ENCODE assay signal across 20 cellular contexts in genomic region chr12:120140603-120141002, GRCh38. TPM values are rescaled to one million over a fixed set of nuclear protein-coding genes. Genes with fewer than 3 reads are reported as not detected.
DNase-seq lines count a peak whose midpoint lies in the region; ATAC-seq and TF ChIP-seq lines count a peak whose summit lies in the region.
"Had no signal": no experiment of that assay in that cellular context is flagged by ENCODE, and none has a peak within 500 bp of the region (broad histone marks: within the 10 kb centered on the region; RNA-seq: fewer than 3 reads in every experiment).

No MANE protein-coding gene starts in this region.

- no peak for ATAC-seq in activated naive CD8-positive, alpha-beta T cell treated with anti-CD3 and anti-CD28 coated beads, Interleukin-2, amount 50 U/mL, for 24 hours
- ATAC-seq in naive B cell (ENCODE audit: low read depth in 2 of 2) = no peak
- no peak for ATAC-seq in stimulated activated naive B cell treated with anti-CD40 and anti-IgM and Interleukin-4, amounts not matched to agents 10 μg/mL and 1 μg/mL and 100 μg/mL, for 72 hours (replicated peaks)
- ATAC-seq in stimulated activated memory B cell treated with anti-CD40 and anti-IgM and Interleukin-4, amounts not matched to agents 10 μg/mL and 1 μg/mL and 100 μg/mL, for 72 hours = no peak

- no peak for TF ChIP-seq CTCF in GM20000 (IDR thresholded peaks at IDR 0.05; ENCODE audit: extremely low read depth, missing control alignments)

- H3K27me3 Mint-ChIP-seq in activated naive CD8-positive, alpha-beta T cell = no peaks in the 10 kb centered on the region
- no peaks in the 10 kb centered on the region for H3K27me3 Mint-ChIP-seq in activated naive CD8-positive, alpha-beta T cell treated with anti-CD3 and anti-CD28 coated beads for 36 hours
- H3K27me3 Mint-ChIP-seq in activated naive CD8-positive, alpha-beta T cell treated with anti-CD3 and anti-CD28 coated beads, Interleukin-2, amount 50 U/mL, for 24 hours = no peaks in the 10 kb centered on the region
- H3K27me3 Mint-ChIP-seq in naive B cell = no peaks in the 10 kb centered on the region
- H3K27me3 Mint-ChIP-seq in stimulated activated naive B cell treated with anti-CD40 and anti-IgM and Interleukin-4, amounts not matched to agents 10 μg/mL and 1 μg/mL and 100 μg/mL, for 72 hours = no peaks in the 10 kb centered on the region
- no peaks in the 10 kb centered on the region for H3K27me3 Mint-ChIP-seq in stimulated activated memory B cell treated with anti-CD40 and anti-IgM and Interleukin-4, amounts not matched to agents 10 μg/mL and 1 μg/mL and 100 μg/mL, for 72 hours
- H3K27me3 Mint-ChIP-seq: CD8-positive, alpha-beta memory T cell had no signal

- H3K4me3 Mint-ChIP-seq in activated naive CD8-positive, alpha-beta T cell = no peak overlapping the region
- no peak overlapping the region for H3K4me3 Mint-ChIP-seq in activated naive CD8-positive, alpha-beta T cell treated with anti-CD3 and anti-CD28 coated beads for 36 hours
- H3K4me3 Mint-ChIP-seq in activated naive CD8-positive, alpha-beta T cell treated with anti-CD3 and anti-CD28 coated beads, Interleukin-2, amount 50 U/mL, for 24 hours = no peak overlapping the region
- no peak overlapping the region for H3K4me3 Mint-ChIP-seq in naive B cell
- H3K4me3 Mint-ChIP-seq in stimulated activated naive B cell treated with anti-CD40 and anti-IgM and Interleukin-4, amounts not matched to agents 10 μg/mL and 1 μg/mL and 100 μg/mL, for 72 hours = no peak overlapping the region
- H3K4me3 Mint-ChIP-seq in stimulated activated memory B cell treated with anti-CD40 and anti-IgM and Interleukin-4, amounts not matched to agents 10 μg/mL and 1 μg/mL and 100 μg/mL, for 72 hours = no peak overlapping the region
- H3K4me3 Mint-ChIP-seq: CD8-positive, alpha-beta memory T cell had no signal

- H3K9me3 Mint-ChIP-seq in activated naive CD8-positive, alpha-beta T cell (ENCODE audit: low read depth) = no peaks in the 10 kb centered on the region
- H3K9me3 Mint-ChIP-seq in activated naive CD8-positive, alpha-beta T cell treated with anti-CD3 and anti-CD28 coated beads for 36 hours = no peaks in the 10 kb centered on the region
- H3K9me3 Mint-ChIP-seq in activated naive CD8-positive, alpha-beta T cell treated with anti-CD3 and anti-CD28 coated beads, Interleukin-2, amount 50 U/mL, for 24 hours = no peaks in the 10 kb centered on the region
- H3K9me3 Mint-ChIP-seq in naive B cell = no peaks in the 10 kb centered on the region
- H3K9me3 Mint-ChIP-seq in stimulated activated naive B cell treated with anti-CD40 and anti-IgM and Interleukin-4, amounts not matched to agents 10 μg/mL and 1 μg/mL and 100 μg/mL, for 72 hours = no peaks in the 10 kb centered on the region
- no peaks in the 10 kb centered on the region for H3K9me3 Mint-ChIP-seq in stimulated activated memory B cell treated with anti-CD40 and anti-IgM and Interleukin-4, amounts not matched to agents 10 μg/mL and 1 μg/mL and 100 μg/mL, for 72 hours
- H3K9me3 Mint-ChIP-seq: CD8-positive, alpha-beta memory T cell had no signal

- peaks cover 4% of the 10 kb centered on the region for H3K36me3 Mint-ChIP-seq in activated naive CD8-positive, alpha-beta T cell
- peaks cover 37% of the 10 kb centered on the region for H3K36me3 Mint-ChIP-seq in activated naive CD8-positive, alpha-beta T cell treated with anti-CD3 and anti-CD28 coated beads for 36 hours
- H3K36me3 Mint-ChIP-seq in activated naive CD8-positive, alpha-beta T cell treated with anti-CD3 and anti-CD28 coated beads, Interleukin-2, amount 50 U/mL, for 24 hours (ENCODE audit: low read depth) = peaks cover 53% of the 10 kb centered on the region
- H3K36me3 Mint-ChIP-seq in naive B cell = peaks cover 19 to 31% of the 10 kb centered on the region in 2 donors
- H3K36me3 Mint-ChIP-seq in stimulated activated naive B cell treated with anti-CD40 and anti-IgM and Interleukin-4, amounts not matched to agents 10 μg/mL and 1 μg/mL and 100 μg/mL, for 72 hours = peaks cover 43 to 74% of the 10 kb centered on the region in 2 donors
- peaks cover 69% of the 10 kb centered on the region for H3K36me3 Mint-ChIP-seq in stimulated activated memory B cell treated with anti-CD40 and anti-IgM and Interleukin-4, amounts not matched to agents 10 μg/mL and 1 μg/mL and 100 μg/mL, for 72 hours

- H3K27ac Mint-ChIP-seq in activated naive CD8-positive, alpha-beta T cell = peak overlapping the region; percentile 3
- H3K27ac Mint-ChIP-seq in activated naive CD8-positive, alpha-beta T cell treated with anti-CD3 and anti-CD28 coated beads for 36 hours = no peak overlapping the region
- H3K27ac Mint-ChIP-seq in activated naive CD8-positive, alpha-beta T cell treated with anti-CD3 and anti-CD28 coated beads, Interleukin-2, amount 50 U/mL, for 24 hours = peak overlapping the region; percentile 12
- peak overlapping the region in 4 of 6 donors; percentile 15 to 85 (median 70) for H3K27ac Mint-ChIP-seq in naive B cell
- peak overlapping the region; percentile 31 for H3K27ac Mint-ChIP-seq in stimulated activated naive B cell treated with anti-CD40 and anti-IgM and Interleukin-4, amounts not matched to agents 10 μg/mL and 1 μg/mL and 100 μg/mL, for 72 hours
- no peak overlapping the region for H3K27ac Mint-ChIP-seq in stimulated activated memory B cell treated with anti-CD40 and anti-IgM and Interleukin-4, amounts not matched to agents 10 μg/mL and 1 μg/mL and 100 μg/mL, for 72 hours

- no peaks in the 10 kb centered on the region for H3K4me1 Mint-ChIP-seq in activated naive CD8-positive, alpha-beta T cell (ENCODE audit: low read depth)
- no peaks in the 10 kb centered on the region for H3K4me1 Mint-ChIP-seq in activated naive CD8-positive, alpha-beta T cell treated with anti-CD3 and anti-CD28 coated beads for 36 hours
- no peaks in the 10 kb centered on the region for H3K4me1 Mint-ChIP-seq in activated naive CD8-positive, alpha-beta T cell treated with anti-CD3 and anti-CD28 coated beads, Interleukin-2, amount 50 U/mL, for 24 hours
- H3K4me1 Mint-ChIP-seq in naive B cell = peaks cover 0 to 8% (median 0%) of the 10 kb centered on the region in 3 donors
- H3K4me1 Mint-ChIP-seq in stimulated activated naive B cell treated with anti-CD40 and anti-IgM and Interleukin-4, amounts not matched to agents 10 μg/mL and 1 μg/mL and 100 μg/mL, for 72 hours = no peaks in the 10 kb centered on the region
- H3K4me1 Mint-ChIP-seq in stimulated activated memory B cell treated with anti-CD40 and anti-IgM and Interleukin-4, amounts not matched to agents 10 μg/mL and 1 μg/mL and 100 μg/mL, for 72 hours = no peaks in the 10 kb centered on the region
- H3K4me1 Mint-ChIP-seq: CD8-positive, alpha-beta memory T cell had no signal

- no peak for DNase-seq in activated naive CD8-positive, alpha-beta T cell treated with anti-CD3 and anti-CD28 coated beads for 36 hours
- DNase-seq in activated naive CD8-positive, alpha-beta T cell treated with anti-CD3 and anti-CD28 coated beads, Interleukin-2, amount 50 U/mL, for 24 hours = no peak
- DNase-seq in naive B cell (no peak), NCI-H1417 treated with DMSO at 0.1 percent for 48 hours (lab: John Stamatoyannopoulos, UW) (no peak), GM20000 (ENCODE audit: low spot score) (no peak)
- DNase-seq in stimulated activated naive B cell treated with anti-CD40 and anti-IgM and Interleukin-4, amounts not matched to agents 10 μg/mL and 1 μg/mL and 100 μg/mL, for 72 hours = no peak
- DNase-seq: Calu3; CD8-positive, alpha-beta memory T cell; DMS153; GDM1; KBM-7; NCI-H1092; NCI-H146; NCI-H2029; NCI-H226; NCI-H510A treated with DMSO at 0.1 percent for 48 hours; NCI-H748 treated with DMSO at 0.1 percent for 48 hours; SHP77 treated with DMSO at 0.1 percent for 48 hours had no signal

RNA-seq across cellular contexts. Expression of gene RAB35, which starts 24.1 kb away (rescaled TPM):
- total RNA-seq in activated naive CD8-positive, alpha-beta T cell treated with anti-CD3 and anti-CD28 coated beads for 36 hours = 10 to 100 TPM; 53.8 to 54.3 TPM
- polyA plus RNA-seq in naive B cell (ENCODE audit: low read depth in 6 of 6) = 10 to 100 TPM in 5 of 6 donors, 1 to 10 TPM in 1; 6.2 to 16.6 (median 14.6) TPM

RNA-seq across cellular contexts. Expression of gene GCN1, which starts 53.9 kb away (rescaled TPM):
- total RNA-seq in activated naive CD8-positive, alpha-beta T cell treated with anti-CD3 and anti-CD28 coated beads for 36 hours = 100 to 1,000 TPM; 143 to 146 TPM
- 10 to 100 TPM; 11.1 to 23.9 (median 18.7) TPM for polyA plus RNA-seq in naive B cell (ENCODE audit: low read depth in 6 of 6)

Comparison
In these comparisons a context has a peak if more than half of its experiments do, and no peak if none do; other contexts are left out.
1. H3K27ac Mint-ChIP-seq: peak in activated naive CD8-positive, alpha-beta T cell (single experiment), activated naive CD8-positive, alpha-beta T cell treated with anti-CD3 and anti-CD28 coated beads, Interleukin-2, amount 50 U/mL, for 24 hours (single experiment), naive B cell (4 of 6) and stimulated activated naive B cell treated with anti-CD40 and anti-IgM and Interleukin-4, amounts not matched to agents 10 μg/mL and 1 μg/mL and 100 μg/mL, for 72 hours (single experiment); none in activated naive CD8-positive, alpha-beta T cell treated with anti-CD3 and anti-CD28 coated beads for 36 hours (single experiment) and stimulated activated memory B cell treated with anti-CD40 and anti-IgM and Interleukin-4, amounts not matched to agents 10 μg/mL and 1 μg/mL and 100 μg/mL, for 72 hours (single experiment).